In the genomic region with DNA sequence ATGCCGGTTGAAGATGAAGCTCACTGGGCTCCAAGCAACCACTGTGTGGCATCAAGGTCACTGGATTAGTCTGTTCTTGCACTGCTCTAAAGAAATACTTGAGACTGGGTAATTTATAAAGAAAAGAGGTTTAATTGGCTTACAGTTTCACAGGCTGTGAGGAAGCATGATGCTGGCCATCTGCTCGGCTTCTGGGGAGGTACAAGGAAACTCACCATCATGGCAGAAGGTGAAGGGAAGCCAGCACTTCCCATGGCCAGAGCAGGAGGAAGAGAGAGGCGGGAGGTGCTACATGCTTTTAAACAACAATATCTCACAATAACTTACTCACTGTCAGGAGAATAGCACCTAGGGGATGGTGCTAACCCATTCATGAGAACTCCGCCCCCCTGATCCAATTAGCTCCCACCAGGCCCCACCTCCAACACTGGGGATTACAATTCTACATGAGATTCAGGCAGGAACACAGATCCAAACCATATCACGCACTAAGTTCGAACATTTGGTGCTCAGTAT, we compare ENCODE assay signal across 22 cellular contexts.
A peak's percentile ranks its signal among the peaks of the same experiment; 100 is the strongest.
DNase-seq lines count a peak whose midpoint lies in the region; ATAC-seq and TF ChIP-seq lines count a peak whose summit lies in the region.
"Had no signal": no experiment of that assay in that cellular context is flagged by ENCODE, and none has a peak within 500 bp of the region (broad histone marks: within the 10 kb centered on the region; RNA-seq: fewer than 3 reads in every experiment).

No MANE protein-coding gene starts in this region.

- no peak overlapping the region for H3K4me3 Mint-ChIP-seq in CD8-positive, alpha-beta T cell
- H3K4me3 Mint-ChIP-seq in activated T-helper 17 cell treated with anti-CD3 and anti-CD28 coated beads, Interleukin-2, amount 50 U/mL, for 72 hours: no peak overlapping the region
- H3K4me3 Mint-ChIP-seq in H9: no peak overlapping the region
- H3K4me3 Mint-ChIP-seq: activated naive CD4-positive, alpha-beta T cell treated with anti-CD3 and anti-CD28 coated beads for 36 hours; neural crest cell; stimulated activated naive CD8-positive, alpha-beta T cell treated with anti-CD3 and anti-CD28 coated beads, Interleukin-15, Interleukin-2, amounts not matched to agents 100 ng/mL and 50 ng/mL, for 24 hours had no signal

- H3F3A ChIP-seq in PC-9 (ENCODE audit: insufficient read depth, low read depth): no peaks in the 10 kb centered on the region

- H3K27me3 ChIP-seq in CD8-positive, alpha-beta T cell (ENCODE audit: insufficient read depth, low read length): no peaks in the 10 kb centered on the region
- H3K27me3 ChIP-seq in HCT116 (ENCODE audit: insufficient read depth, low read length): no peaks in the 10 kb centered on the region
- no peaks in the 10 kb centered on the region for H3K27me3 ChIP-seq in mesendoderm (ENCODE audit: insufficient read depth, low read length, poor library complexity)
- H3K27me3 ChIP-seq in H9 (ENCODE audit: insufficient read depth, low read length): no peaks in the 10 kb centered on the region
- H3K27me3 ChIP-seq in PC-9 (ENCODE audit: insufficient read depth, low read depth): no peaks in the 10 kb centered on the region
- H3K27me3 ChIP-seq: esophagus squamous epithelium, Peyer's patch, tibial artery had no signal

- intact Hi-C loops in CD8-positive, alpha-beta T cell (cut with DNase I, micrococcal nuclease): no loop called here
- intact Hi-C loops in HCT116 (cut with micrococcal nuclease): no loop called here
- intact Hi-C loops in PC-9 (cut with micrococcal nuclease; ENCODE audit: unreplicated experiment): no loop called here

- no peak for ATAC-seq in CD8-positive, alpha-beta T cell
- no peak for ATAC-seq in HCT116
- ATAC-seq in activated T-helper 17 cell treated with anti-CD3 and anti-CD28 coated beads, Interleukin-2, amount 50 U/mL, for 72 hours (replicated peaks): no peak

- H2BK5ac ChIP-seq in mesendoderm (ENCODE audit: low read length) (peak overlapping the region; percentile 83), H9 (ENCODE audit: insufficient read length, low read length) (no peak overlapping the region)

- H3K9me2 ChIP-seq in HCT116 (ENCODE audit: insufficient read depth): no peaks in the 10 kb centered on the region
- H3K9me2 ChIP-seq in PC-9 (ENCODE audit: insufficient read depth): no peaks in the 10 kb centered on the region

- no peak for DNase-seq in CD8-positive, alpha-beta T cell
- no peak for DNase-seq in HCT116 (ENCODE audit: low read depth, low spot score)
- peak; percentile 81 for DNase-seq in mesendoderm
- no peak for DNase-seq in H9
- DNase-seq in PC-9: no peak
- DNase-seq in T-helper 2 cell: no peak
- DNase-seq: activated CD4-positive, alpha-beta T cell treated with anti-CD3 and anti-CD28 coated beads, Interleukin-2, amount 50 U/mL, for 4 hours; activated naive CD4-positive, alpha-beta T cell treated with anti-CD3 and anti-CD28 coated beads for 36 hours; aorta; effector CD8-positive, alpha-beta T cell; esophagus squamous epithelium; IMR-90; MM.1S; NCI-H1436 treated with DMSO at 0.1 percent for 48 hours; Peyer's patch; stimulated activated CD4-positive, alpha-beta T cell treated with anti-CD3 and anti-CD28 coated beads, Interleukin-2, amount 100 ng/mL, for 24 hours; tibial artery had no signal

- no peak overlapping the region for H2BK12ac ChIP-seq in H9 (ENCODE audit: insufficient read length, low read depth, low read length)

- CTCF ChIA-PET in CD8-positive, alpha-beta T cell (lab: Charles Lee): no interaction called here
- CTCF ChIA-PET in HCT116 (lab: Charles Lee): no interaction called here
- CTCF ChIA-PET in PC-9 (lab: Charles Lee): no interaction called here

- H3K18ac ChIP-seq in mesendoderm (ENCODE audit: low read length): no peak overlapping the region
- no peak overlapping the region for H3K18ac ChIP-seq in H9 (ENCODE audit: insufficient read length, low read depth, low read length)

- H3K23ac ChIP-seq in mesendoderm (ENCODE audit: low read length): peak overlapping the region; percentile 59
- H3K23ac ChIP-seq in H9 (ENCODE audit: insufficient read length, low read depth, low read length): no peak overlapping the region

- H2AFZ ChIP-seq in HCT116 (ENCODE audit: low read depth, low read length, poor library complexity, severe bottlenecking): no peak overlapping the region
- no peak overlapping the region for H2AFZ ChIP-seq in H9 (ENCODE audit: low read length)
- H2AFZ ChIP-seq in PC-9: no peak overlapping the region

- no peak overlapping the region for H3K27ac ChIP-seq in CD8-positive, alpha-beta T cell (ENCODE audit: low read depth, low read length)
- H3K27ac ChIP-seq in HCT116 (ENCODE audit: low read depth, low read length) (no peak overlapping the region), mesendoderm (ENCODE audit: low read depth, low read length) (no peak overlapping the region), H9 (ENCODE audit: insufficient read length, low read depth, low read length) (no peak overlapping the region), PC-9 (no peak overlapping the region)
- H3K27ac ChIP-seq: esophagus squamous epithelium, prostate gland, tibial artery, VCaP had no signal

- H2AK5ac ChIP-seq in mesendoderm (ENCODE audit: low read length) (no peak overlapping the region), H9 (ENCODE audit: insufficient read length, low read length) (no peak overlapping the region)

- H2BK15ac ChIP-seq in mesendoderm (replicated peaks; ENCODE audit: low read depth) (no peak overlapping the region), H9 (ENCODE audit: low read depth, low read length) (no peak overlapping the region)

- H3K27ac Mint-ChIP-seq in CD8-positive, alpha-beta T cell: peak overlapping the region; percentile 70
- peak overlapping the region; percentile 67 for H3K27ac Mint-ChIP-seq in activated T-helper 17 cell treated with anti-CD3 and anti-CD28 coated beads, Interleukin-2, amount 50 U/mL, for 72 hours
- H3K27ac Mint-ChIP-seq in H9: no peak overlapping the region
- H3K27ac Mint-ChIP-seq: activated naive CD4-positive, alpha-beta T cell treated with anti-CD3 and anti-CD28 coated beads for 36 hours; stimulated activated naive CD8-positive, alpha-beta T cell treated with anti-CD3 and anti-CD28 coated beads, Interleukin-15, Interleukin-2, amounts not matched to agents 100 ng/mL and 50 ng/mL, for 24 hours had no signal

- H3K4me1 Mint-ChIP-seq in CD8-positive, alpha-beta T cell (ENCODE audit: low read depth): peaks cover 91% of the 10 kb centered on the region
- H3K4me1 Mint-ChIP-seq in activated T-helper 17 cell treated with anti-CD3 and anti-CD28 coated beads, Interleukin-2, amount 50 U/mL, for 72 hours: peaks cover 73% of the 10 kb centered on the region
- H3K4me1 Mint-ChIP-seq in H9: peaks cover 68 to 72% of the 10 kb centered on the region in 2 experiments

- H3K4me2 ChIP-seq in HCT116 (ENCODE audit: low read length) (peak overlapping the region; percentile 73; the same call in 1 of the 2 replicates), mesendoderm (ENCODE audit: low read length) (no peak overlapping the region), H9 (ENCODE audit: insufficient read depth, insufficient read length, low read length) (no peak overlapping the region), PC-9 (no peak overlapping the region)

- H3K27me3 Mint-ChIP-seq in CD8-positive, alpha-beta T cell (ENCODE audit: low read depth): no peaks in the 10 kb centered on the region
- H3K27me3 Mint-ChIP-seq in activated T-helper 17 cell treated with anti-CD3 and anti-CD28 coated beads, Interleukin-2, amount 50 U/mL, for 72 hours: no peaks in the 10 kb centered on the region
- H3K27me3 Mint-ChIP-seq in H9 (ENCODE audit: low read depth): no peaks in the 10 kb centered on the region; the same call in 1 of the 2 replicates
- H3K27me3 Mint-ChIP-seq: stimulated activated naive CD8-positive, alpha-beta T cell treated with anti-CD3 and anti-CD28 coated beads, Interleukin-15, Interleukin-2, amounts not matched to agents 100 ng/mL and 50 ng/mL, for 24 hours had no signal

- no peak overlapping the region for H3K9ac ChIP-seq in HCT116 (ENCODE audit: low read length)
- H3K9ac ChIP-seq in mesendoderm (ENCODE audit: low read length): no peak overlapping the region
- no peak overlapping the region for H3K9ac ChIP-seq in H9 (ENCODE audit: extremely low read depth, insufficient read length, low read length)

- no peak overlapping the region for H4K91ac ChIP-seq in H9 (ENCODE audit: insufficient read length, low read depth, low read length)

- H3K36me3 ChIP-seq in CD8-positive, alpha-beta T cell (ENCODE audit: insufficient read depth, low read length): no peaks in the 10 kb centered on the region
- H3K36me3 ChIP-seq in HCT116 (ENCODE audit: control insufficient read depth in 1 of 2, insufficient read depth in 2 of 2, low read length in 2 of 2) (no peaks in the 10 kb centered on the region), mesendoderm (ENCODE audit: control insufficient read depth, insufficient read depth, low read length) (no peaks in the 10 kb centered on the region), PC-9 (ENCODE audit: low read depth) (no peaks in the 10 kb centered on the region)
- H3K36me3 ChIP-seq: esophagus squamous epithelium, Peyer's patch, prostate gland, tibial artery had no signal

- no peak for TF ChIP-seq POLR2A in HCT116 (IDR thresholded peaks at IDR 0.05; ENCODE audit: borderline replicate concordance, extremely low read depth, insufficient read depth, insufficient read length)

- BruUV-seq in HCT116 (replicated peaks; lab: Mats Ljungman, UMichigan) (no TSS peak), PC-9 (replicated peaks; lab: Mats Ljungman, UMichigan) (no TSS peak)

- no CpG with 5 or more reads among the region's 6 CpGs for WGBS in mesendoderm (ENCODE audit: extremely low coverage, insufficient coverage, low lambda C conversion rate)
- no CpG with 5 or more reads among the region's 6 CpGs for WGBS in H9 (ENCODE audit: extremely low coverage, insufficient read length, low lambda C conversion rate)

- no peak overlapping the region for H4K8ac ChIP-seq in mesendoderm (ENCODE audit: low read depth, low read length)
- no peak overlapping the region for H4K8ac ChIP-seq in H9 (replicated peaks; ENCODE audit: insufficient read length, low read depth, low read length)

- no peak for TF ChIP-seq RAD21 in HCT116 (IDR thresholded peaks at IDR 0.05; ENCODE audit: low read depth)

- no peaks in the 10 kb centered on the region for H4K20me1 ChIP-seq in HCT116 (ENCODE audit: insufficient read depth)
- H4K20me1 ChIP-seq in H9 (ENCODE audit: control insufficient read depth, insufficient read depth, insufficient read length): no peaks in the 10 kb centered on the region
- H4K20me1 ChIP-seq in PC-9 (ENCODE audit: insufficient read depth): no peaks in the 10 kb centered on the region

- peaks cover 34% of the 10 kb centered on the region for H3K4me1 ChIP-seq in CD8-positive, alpha-beta T cell (ENCODE audit: insufficient read depth, low read length)
- H3K4me1 ChIP-seq in HCT116 (ENCODE audit: control insufficient read depth in 1 of 2, insufficient read depth in 2 of 2, low read length in 2 of 2) (peaks cover 36 to 52% of the 10 kb centered on the region in 2 experiments), mesendoderm (ENCODE audit: control insufficient read depth, low read depth, low read length) (peaks cover 25% of the 10 kb centered on the region), H9 (ENCODE audit: insufficient read depth, low read length) (peaks cover 12% of the 10 kb centered on the region; the same call in 1 of the 2 replicates), PC-9 (replicated peaks; ENCODE audit: insufficient read depth) (peaks cover 11% of the 10 kb centered on the region; the same call in 1 of the 2 replicates)
- H3K4me1 ChIP-seq: prostate gland had no signal

- H3K56ac ChIP-seq in mesendoderm (ENCODE audit: low read length) (peak overlapping the region; percentile 68), H9 (ENCODE audit: insufficient read length, low read depth, low read length) (no peak overlapping the region)

- H3K79me1 ChIP-seq in mesendoderm (ENCODE audit: low read length) (peaks cover 14% of the 10 kb centered on the region), H9 (ENCODE audit: insufficient read depth, low read depth, low read length, poor library complexity, severe bottlenecking) (peaks cover 5% of the 10 kb centered on the region)

- no peak overlapping the region for H3T11ph ChIP-seq in H9 (ENCODE audit: low read length)

- H3K14ac ChIP-seq in H9 (ENCODE audit: insufficient read depth, low read length): no peak overlapping the region

- H3K9me3 Mint-ChIP-seq in CD8-positive, alpha-beta T cell: no peaks in the 10 kb centered on the region
- no peaks in the 10 kb centered on the region for H3K9me3 Mint-ChIP-seq in activated T-helper 17 cell treated with anti-CD3 and anti-CD28 coated beads, Interleukin-2, amount 50 U/mL, for 72 hours
- no peaks in the 10 kb centered on the region; a peak in 1 of 5 replicates for H3K9me3 Mint-ChIP-seq in H9
- H3K9me3 Mint-ChIP-seq: activated naive CD4-positive, alpha-beta T cell treated with anti-CD3 and anti-CD28 coated beads for 36 hours; neural crest cell; stimulated activated naive CD8-positive, alpha-beta T cell treated with anti-CD3 and anti-CD28 coated beads, Interleukin-15, Interleukin-2, amounts not matched to agents 100 ng/mL and 50 ng/mL, for 24 hours had no signal

- H3K4me3 ChIP-seq in CD8-positive, alpha-beta T cell (ENCODE audit: low read depth, low read length): no peak overlapping the region
- no peak overlapping the region for H3K4me3 ChIP-seq in HCT116 (replicated peaks in 1 of 2; ENCODE audit: low read depth in 1 of 2, low read length in 2 of 2)
- no peak overlapping the region for H3K4me3 ChIP-seq in mesendoderm (ENCODE audit: low read length)
- no peak overlapping the region for H3K4me3 ChIP-seq in PC-9
- H3K4me3 ChIP-seq: esophagus squamous epithelium, Peyer's patch, prostate gland, tibial artery had no signal

- no peaks in the 10 kb centered on the region for H3K9me3 ChIP-seq in CD8-positive, alpha-beta T cell (ENCODE audit: low read length)
- no peaks in the 10 kb centered on the region for H3K9me3 ChIP-seq in HCT116 (ENCODE audit: control insufficient read depth in 1 of 2, insufficient read depth in 1 of 2, low read depth in 1 of 2, low read length in 2 of 2)
- H3K9me3 ChIP-seq in H9 (ENCODE audit: control insufficient read depth, low read depth, low read length): no peaks in the 10 kb centered on the region
- no peaks in the 10 kb centered on the region; the same call in 1 of the 2 replicates for H3K9me3 ChIP-seq in PC-9 (ENCODE audit: insufficient read depth, low read depth)
- H3K9me3 ChIP-seq: esophagus squamous epithelium, Peyer's patch, prostate gland, tibial artery had no signal

- no peaks in the 10 kb centered on the region for H3K23me2 ChIP-seq in H9 (ENCODE audit: insufficient read length, low read depth, low read length, poor library complexity, severe bottlenecking)

- H3K79me2 ChIP-seq in HCT116 (ENCODE audit: insufficient read depth, low read length): 0 out of 2 replicates have a peak, but pooled peaks cover 4% of the 10 kb centered on the region
- H3K79me2 ChIP-seq in mesendoderm (ENCODE audit: control insufficient read depth, insufficient read depth, low read length): peaks cover 17% of the 10 kb centered on the region
- peaks cover 4% of the 10 kb centered on the region; the same call in 1 of the 2 replicates for H3K79me2 ChIP-seq in H9 (ENCODE audit: insufficient read depth, low read length)
- H3K79me2 ChIP-seq in PC-9 (ENCODE audit: low read depth): no peaks in the 10 kb centered on the region

- no peak for TF ChIP-seq CTCF in CD8-positive, alpha-beta T cell (IDR thresholded peaks at IDR 0.05)
- TF ChIP-seq CTCF in HCT116 (IDR thresholded peaks at IDR 0.05 in 2 of 3, conservative IDR thresholded peaks at IDR 0.05 in 1 of 3; ENCODE audit: borderline replicate concordance in 1 of 3, insufficient read depth in 1 of 3, low read depth in 2 of 3, low read length in 2 of 3) (no peak), H9 (conservative IDR thresholded peaks at IDR 0.05) (no peak), PC-9 (conservative IDR thresholded peaks at IDR 0.05) (no peak)

- H3K4ac ChIP-seq in mesendoderm (ENCODE audit: low read depth, low read length) (no peak overlapping the region), H9 (ENCODE audit: low read depth, low read length) (no peak overlapping the region)

- no peak overlapping the region for H2BK120ac ChIP-seq in mesendoderm (ENCODE audit: low read depth, low read length)
- no peak overlapping the region for H2BK120ac ChIP-seq in H9 (ENCODE audit: low read depth, low read length, poor library complexity, severe bottlenecking)

- H4K5ac ChIP-seq in mesendoderm (ENCODE audit: low read length) (no peak overlapping the region), H9 (ENCODE audit: insufficient read length, low read depth, low read length) (no peak overlapping the region)

- POLR2A ChIA-PET in CD8-positive, alpha-beta T cell (lab: Charles Lee): no interaction called here
- POLR2A ChIA-PET in HCT116 (lab: Charles Lee): no interaction called here
- POLR2A ChIA-PET in PC-9 (lab: Charles Lee; ENCODE audit: unreplicated experiment): no interaction called here

- no peak overlapping the region for H2BK20ac ChIP-seq in H9 (ENCODE audit: low read depth, low read length, poor library complexity, severe bottlenecking)

- peaks cover 21% of the 10 kb centered on the region for H3K36me3 Mint-ChIP-seq in CD8-positive, alpha-beta T cell
- peaks cover 46% of the 10 kb centered on the region for H3K36me3 Mint-ChIP-seq in activated T-helper 17 cell treated with anti-CD3 and anti-CD28 coated beads, Interleukin-2, amount 50 U/mL, for 72 hours (ENCODE audit: low read depth)
- H3K36me3 Mint-ChIP-seq in H9 (ENCODE audit: insufficient read depth in 1 of 3, low read depth in 3 of 3): peaks cover 0 to 4% (median 3%) of the 10 kb centered on the region in 3 experiments; a peak in 4 of 7 replicates

- RAD21 ChIA-PET in HCT116 (lab: Charles Lee; ENCODE audit: low non-redundant PET in 1 of 2, low total read pairs in 2 of 2, uncharacterized antibody in 2 of 2, unreplicated experiment in 2 of 2): no interaction called here

Comparison
In these comparisons a context has a peak if more than half of its experiments do, and no peak if none do; other contexts are left out.
1. H3K27ac Mint-ChIP-seq: peak in CD8-positive, alpha-beta T cell (single experiment) and activated T-helper 17 cell treated with anti-CD3 and anti-CD28 coated beads, Interleukin-2, amount 50 U/mL, for 72 hours (single experiment); none in H9 (0 of 3).